In genomic region chr19:2834294-2834871, GRCh38 we compare ENCODE assay signal across 22 cellular contexts. TPM values are rescaled to one million over a fixed set of nuclear protein-coding genes. Genes with fewer than 3 reads are reported as not detected.
"Had no signal": no experiment of that assay in that cellular context is flagged by ENCODE, and none has a peak within 500 bp of the region (broad histone marks: within the 10 kb centered on the region; RNA-seq: fewer than 3 reads in every experiment).

No MANE protein-coding gene starts in this region.

- H3K9ac ChIP-seq: parathyroid adenoma had no signal

- DNase-seq: activated B cell treated with CpG ODN at 0.5 μM for 24 hours; activated CD4-positive, alpha-beta T cell treated with anti-CD3 and anti-CD28 coated beads, Interleukin-2, amount 10 ng/mL, durations not matched to agents 24 days and 14 days; activated CD8-positive, alpha-beta memory T cell treated with anti-CD3 and anti-CD28 coated beads, Interleukin-2, amount 50 U/mL, for 48 hours; activated gamma-delta T cell treated with Interleukin-2 at 50 U/mL for 16 hours; activated T-cell treated with anti-CD3 and anti-CD28 coated beads, Interleukin-2, amount 50 U/mL, for 72 hours; anterior cingulate cortex; cerebellar nuclear complex; dermis blood vessel endothelial cell; erythroblast; gastrocnemius medialis; heart left ventricle; lower lobe of right lung; naive B cell; retina; stimulated activated CD4-positive, alpha-beta T cell treated with anti-CD3 and anti-CD28 coated beads, Interleukin-15, amount 100 ng/mL, for 24 hours; stimulated activated CD4-positive, alpha-beta T cell treated with anti-CD3 and anti-CD28 coated beads, Interleukin-4, amount 100 ng/mL, for 24 hours; stimulated activated naive CD4-positive, alpha-beta T cell; T-helper 2 cell; trophoblast cell had no signal

- H3K4me1 ChIP-seq: gastrocnemius medialis, heart left ventricle, lower lobe of right lung, parathyroid adenoma, suprapubic skin had no signal

- ATAC-seq: activated T-cell treated with anti-CD3 and anti-CD28 coated beads, Interleukin-2, amount 50 U/mL, for 72 hours; gastrocnemius medialis; heart left ventricle; lower lobe of right lung had no signal

- H3K27me3 ChIP-seq: gastrocnemius medialis, heart left ventricle, suprapubic skin had no signal

- H3K27ac ChIP-seq: gastrocnemius medialis, heart left ventricle, lower lobe of right lung, parathyroid adenoma, skin epidermis, suprapubic skin had no signal

- H2AFZ ChIP-seq: parathyroid adenoma had no signal

- H3K79me2 ChIP-seq: parathyroid adenoma had no signal

- H3K4me3 ChIP-seq: heart left ventricle, lower lobe of right lung, skin epidermis, suprapubic skin had no signal

RNA-seq across cellular contexts. Expression of gene ZNF556, which starts 32.8 kb away (rescaled TPM):
- total RNA-seq: activated B cell treated with CpG ODN at 0.5 μM for 24 hours; activated CD4-positive, alpha-beta T cell treated with anti-CD3 and anti-CD28 coated beads, Interleukin-2, amount 10 ng/mL, durations not matched to agents 24 days and 14 days; lower lobe of right lung; suprapubic skin had no signal
- polyA plus RNA-seq: heart left ventricle had no signal
